Comparison of ENCODE assay signal across 1 cellular context in the genomic region with DNA sequence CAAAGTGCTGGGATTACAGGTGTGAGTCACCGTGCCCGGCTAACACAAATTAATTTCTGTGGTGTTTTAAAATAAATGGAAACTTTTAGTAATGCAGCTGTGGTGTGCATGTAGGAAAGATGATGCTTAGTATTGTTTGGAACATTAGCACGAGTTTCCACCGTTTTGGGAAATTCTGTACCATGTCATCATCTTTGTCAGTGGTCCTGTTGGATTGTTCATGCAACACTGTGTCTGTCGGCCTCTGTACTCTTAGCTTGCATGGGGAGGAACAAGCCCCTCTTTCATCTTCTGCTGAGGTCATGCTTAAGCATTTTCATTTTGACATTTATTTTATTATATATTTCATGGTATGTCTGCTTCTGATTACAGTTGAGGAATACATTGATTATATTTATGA.
TF ChIP-seq lines count a peak whose summit lies in the region.

No MANE protein-coding gene starts in this region.

TF ChIP-seq in WTC11, 78 proteins besides CTCF, POLR2A, EP300 and RAD21 (continued from another document):
- TF ChIP-seq, protein P1, sequence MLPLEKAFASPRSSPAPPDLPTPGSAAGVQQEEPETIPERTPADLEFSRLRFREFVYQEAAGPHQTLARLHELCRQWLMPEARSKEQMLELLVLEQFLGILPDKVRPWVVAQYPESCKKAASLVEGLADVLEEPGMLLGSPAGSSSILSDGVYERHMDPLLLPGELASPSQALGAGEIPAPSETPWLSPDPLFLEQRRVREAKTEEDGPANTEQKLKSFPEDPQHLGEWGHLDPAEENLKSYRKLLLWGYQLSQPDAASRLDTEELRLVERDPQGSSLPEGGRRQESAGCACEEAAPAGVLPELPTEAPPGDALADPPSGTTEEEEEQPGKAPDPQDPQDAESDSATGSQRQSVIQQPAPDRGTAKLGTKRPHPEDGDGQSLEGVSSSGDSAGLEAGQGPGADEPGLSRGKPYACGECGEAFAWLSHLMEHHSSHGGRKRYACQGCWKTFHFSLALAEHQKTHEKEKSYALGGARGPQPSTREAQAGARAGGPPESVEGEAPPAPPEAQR (CRISPR knock-in tag; IDR thresholded peaks at IDR 0.05) = no peak
- TF ChIP-seq ZNF263 (CRISPR knock-in tag; IDR thresholded peaks at IDR 0.05; ENCODE audit: low read depth) (no peak), ZNF121 (CRISPR knock-in tag; IDR thresholded peaks at IDR 0.05) (no peak), NFATC4 (CRISPR knock-in tag; IDR thresholded peaks at IDR 0.05) (no peak), NR1H2 (CRISPR knock-in tag; IDR thresholded peaks at IDR 0.05) (no peak), SMAD3 (CRISPR knock-in tag; IDR thresholded peaks at IDR 0.05; ENCODE audit: borderline replicate concordance) (no peak), ZBTB21 (CRISPR knock-in tag; IDR thresholded peaks at IDR 0.05; ENCODE audit: borderline replicate concordance) (no peak), TP53 (CRISPR knock-in tag; IDR thresholded peaks at IDR 0.05) (no peak), CREM (CRISPR knock-in tag; IDR thresholded peaks at IDR 0.05) (no peak)
- TF ChIP-seq, protein P2, sequence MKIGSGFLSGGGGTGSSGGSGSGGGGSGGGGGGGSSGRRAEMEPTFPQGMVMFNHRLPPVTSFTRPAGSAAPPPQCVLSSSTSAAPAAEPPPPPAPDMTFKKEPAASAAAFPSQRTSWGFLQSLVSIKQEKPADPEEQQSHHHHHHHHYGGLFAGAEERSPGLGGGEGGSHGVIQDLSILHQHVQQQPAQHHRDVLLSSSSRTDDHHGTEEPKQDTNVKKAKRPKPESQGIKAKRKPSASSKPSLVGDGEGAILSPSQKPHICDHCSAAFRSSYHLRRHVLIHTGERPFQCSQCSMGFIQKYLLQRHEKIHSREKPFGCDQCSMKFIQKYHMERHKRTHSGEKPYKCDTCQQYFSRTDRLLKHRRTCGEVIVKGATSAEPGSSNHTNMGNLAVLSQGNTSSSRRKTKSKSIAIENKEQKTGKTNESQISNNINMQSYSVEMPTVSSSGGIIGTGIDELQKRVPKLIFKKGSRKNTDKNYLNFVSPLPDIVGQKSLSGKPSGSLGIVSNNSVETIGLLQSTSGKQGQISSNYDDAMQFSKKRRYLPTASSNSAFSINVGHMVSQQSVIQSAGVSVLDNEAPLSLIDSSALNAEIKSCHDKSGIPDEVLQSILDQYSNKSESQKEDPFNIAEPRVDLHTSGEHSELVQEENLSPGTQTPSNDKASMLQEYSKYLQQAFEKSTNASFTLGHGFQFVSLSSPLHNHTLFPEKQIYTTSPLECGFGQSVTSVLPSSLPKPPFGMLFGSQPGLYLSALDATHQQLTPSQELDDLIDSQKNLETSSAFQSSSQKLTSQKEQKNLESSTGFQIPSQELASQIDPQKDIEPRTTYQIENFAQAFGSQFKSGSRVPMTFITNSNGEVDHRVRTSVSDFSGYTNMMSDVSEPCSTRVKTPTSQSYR (CRISPR knock-in tag; IDR thresholded peaks at IDR 0.05) = no peak
- TF ChIP-seq, protein P3, sequence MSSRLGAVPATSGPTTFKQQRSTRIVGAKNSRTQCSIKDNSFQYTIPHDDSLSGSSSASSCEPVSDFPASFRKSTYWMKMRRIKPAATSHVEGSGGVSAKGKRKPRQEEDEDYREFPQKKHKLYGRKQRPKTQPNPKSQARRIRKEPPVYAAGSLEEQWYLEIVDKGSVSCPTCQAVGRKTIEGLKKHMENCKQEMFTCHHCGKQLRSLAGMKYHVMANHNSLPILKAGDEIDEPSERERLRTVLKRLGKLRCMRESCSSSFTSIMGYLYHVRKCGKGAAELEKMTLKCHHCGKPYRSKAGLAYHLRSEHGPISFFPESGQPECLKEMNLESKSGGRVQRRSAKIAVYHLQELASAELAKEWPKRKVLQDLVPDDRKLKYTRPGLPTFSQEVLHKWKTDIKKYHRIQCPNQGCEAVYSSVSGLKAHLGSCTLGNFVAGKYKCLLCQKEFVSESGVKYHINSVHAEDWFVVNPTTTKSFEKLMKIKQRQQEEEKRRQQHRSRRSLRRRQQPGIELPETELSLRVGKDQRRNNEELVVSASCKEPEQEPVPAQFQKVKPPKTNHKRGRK (CRISPR knock-in tag; IDR thresholded peaks at IDR 0.05; ENCODE audit: borderline replicate concordance) = no peak
- TF ChIP-seq, protein P4, sequence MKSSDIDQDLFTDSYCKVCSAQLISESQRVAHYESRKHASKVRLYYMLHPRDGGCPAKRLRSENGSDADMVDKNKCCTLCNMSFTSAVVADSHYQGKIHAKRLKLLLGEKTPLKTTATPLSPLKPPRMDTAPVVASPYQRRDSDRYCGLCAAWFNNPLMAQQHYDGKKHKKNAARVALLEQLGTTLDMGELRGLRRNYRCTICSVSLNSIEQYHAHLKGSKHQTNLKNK (CRISPR knock-in tag; IDR thresholded peaks at IDR 0.05) = no peak
- TF ChIP-seq, protein P5, sequence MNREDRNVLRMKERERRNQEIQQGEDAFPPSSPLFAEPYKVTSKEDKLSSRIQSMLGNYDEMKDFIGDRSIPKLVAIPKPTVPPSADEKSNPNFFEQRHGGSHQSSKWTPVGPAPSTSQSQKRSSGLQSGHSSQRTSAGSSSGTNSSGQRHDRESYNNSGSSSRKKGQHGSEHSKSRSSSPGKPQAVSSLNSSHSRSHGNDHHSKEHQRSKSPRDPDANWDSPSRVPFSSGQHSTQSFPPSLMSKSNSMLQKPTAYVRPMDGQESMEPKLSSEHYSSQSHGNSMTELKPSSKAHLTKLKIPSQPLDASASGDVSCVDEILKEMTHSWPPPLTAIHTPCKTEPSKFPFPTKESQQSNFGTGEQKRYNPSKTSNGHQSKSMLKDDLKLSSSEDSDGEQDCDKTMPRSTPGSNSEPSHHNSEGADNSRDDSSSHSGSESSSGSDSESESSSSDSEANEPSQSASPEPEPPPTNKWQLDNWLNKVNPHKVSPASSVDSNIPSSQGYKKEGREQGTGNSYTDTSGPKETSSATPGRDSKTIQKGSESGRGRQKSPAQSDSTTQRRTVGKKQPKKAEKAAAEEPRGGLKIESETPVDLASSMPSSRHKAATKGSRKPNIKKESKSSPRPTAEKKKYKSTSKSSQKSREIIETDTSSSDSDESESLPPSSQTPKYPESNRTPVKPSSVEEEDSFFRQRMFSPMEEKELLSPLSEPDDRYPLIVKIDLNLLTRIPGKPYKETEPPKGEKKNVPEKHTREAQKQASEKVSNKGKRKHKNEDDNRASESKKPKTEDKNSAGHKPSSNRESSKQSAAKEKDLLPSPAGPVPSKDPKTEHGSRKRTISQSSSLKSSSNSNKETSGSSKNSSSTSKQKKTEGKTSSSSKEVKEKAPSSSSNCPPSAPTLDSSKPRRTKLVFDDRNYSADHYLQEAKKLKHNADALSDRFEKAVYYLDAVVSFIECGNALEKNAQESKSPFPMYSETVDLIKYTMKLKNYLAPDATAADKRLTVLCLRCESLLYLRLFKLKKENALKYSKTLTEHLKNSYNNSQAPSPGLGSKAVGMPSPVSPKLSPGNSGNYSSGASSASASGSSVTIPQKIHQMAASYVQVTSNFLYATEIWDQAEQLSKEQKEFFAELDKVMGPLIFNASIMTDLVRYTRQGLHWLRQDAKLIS (CRISPR knock-in tag; IDR thresholded peaks at IDR 0.05; ENCODE audit: borderline replicate concordance) = no peak
- TF ChIP-seq, protein P6, sequence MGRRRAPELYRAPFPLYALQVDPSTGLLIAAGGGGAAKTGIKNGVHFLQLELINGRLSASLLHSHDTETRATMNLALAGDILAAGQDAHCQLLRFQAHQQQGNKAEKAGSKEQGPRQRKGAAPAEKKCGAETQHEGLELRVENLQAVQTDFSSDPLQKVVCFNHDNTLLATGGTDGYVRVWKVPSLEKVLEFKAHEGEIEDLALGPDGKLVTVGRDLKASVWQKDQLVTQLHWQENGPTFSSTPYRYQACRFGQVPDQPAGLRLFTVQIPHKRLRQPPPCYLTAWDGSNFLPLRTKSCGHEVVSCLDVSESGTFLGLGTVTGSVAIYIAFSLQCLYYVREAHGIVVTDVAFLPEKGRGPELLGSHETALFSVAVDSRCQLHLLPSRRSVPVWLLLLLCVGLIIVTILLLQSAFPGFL (CRISPR knock-in tag; IDR thresholded peaks at IDR 0.05; ENCODE audit: borderline replicate concordance) = no peak
